26 cellular contexts compared by ENCODE assay signal in genomic region chr17:16339402-16339801, GRCh38.
"Had no signal": no experiment of that assay in that cellular context is flagged by ENCODE, and none has a peak within 500 bp of the region (broad histone marks: within the 10 kb centered on the region; RNA-seq: fewer than 3 reads in every experiment).

No MANE protein-coding gene starts in this region.

- H3K36me3 ChIP-seq: adrenal gland, colonic mucosa had no signal

- ATAC-seq: activated CD4-positive, CD25-positive, alpha-beta regulatory T cell treated with anti-CD3 and anti-CD28 coated beads, Interleukin-2, amount 50 U/mL, for 24 hours; activated CD8-positive, alpha-beta T cell treated with anti-CD3 and anti-CD28 coated beads for 36 hours; activated naive CD8-positive, alpha-beta T cell treated with anti-CD3 and anti-CD28 coated beads, Interleukin-2, amount 50 U/mL, for 24 hours; body of pancreas had no signal

- FAIRE-seq: endometrium, endothelial cell of umbilical vein, frontal cortex had no signal

- H3K4me3 ChIP-seq: adrenal gland, body of pancreas, colonic mucosa, esophagus squamous epithelium had no signal

- H3K9me3 ChIP-seq: adrenal gland, body of pancreas, colonic mucosa, esophagus squamous epithelium had no signal

- H3K27me3 ChIP-seq: adrenal gland, body of pancreas, colonic mucosa, esophagus squamous epithelium had no signal

- DNase-seq: activated B cell treated with CpG ODN at 0.5 μM for 24 hours; activated CD4-positive, alpha-beta T cell treated with anti-CD3 and anti-CD28 coated beads for 48 hours; activated CD4-positive, alpha-beta T cell treated with anti-CD3 and anti-CD28 coated beads, Interleukin-2, amount 50 U/mL, for 1 hour; activated CD4-positive, alpha-beta T cell treated with anti-CD3 and anti-CD28 coated beads, Interleukin-2, amount 50 U/mL, for 48 hours; activated CD8-positive, alpha-beta memory T cell treated with anti-CD3 and anti-CD28 coated beads for 24 hours; activated CD8-positive, alpha-beta T cell treated with anti-CD3 and anti-CD28 coated beads for 36 hours; activated effector memory CD4-positive, alpha-beta T cell treated with anti-CD3 and anti-CD28 coated beads, Interleukin-2, amount 50 U/mL, for 16 hours; activated naive CD4-positive, alpha-beta T cell treated with anti-CD3 and anti-CD28 coated beads for 36 hours; activated naive CD8-positive, alpha-beta T cell treated with anti-CD3 and anti-CD28 coated beads for 36 hours; activated naive CD8-positive, alpha-beta T cell treated with anti-CD3 and anti-CD28 coated beads, Interleukin-2, amount 50 U/mL, for 24 hours; activated T-cell treated with anti-CD3 and anti-CD28 coated beads, Interleukin-2, amount 50 U/mL, for 48 hours; adrenal gland; amygdala; aorta; body of pancreas; caudate nucleus; colonic mucosa; effector CD8-positive, alpha-beta T cell; esophagus squamous epithelium; head of caudate nucleus; T-helper 2 cell had no signal

- H3K27ac ChIP-seq: adrenal gland, body of pancreas, colonic mucosa, epithelial cell of prostate, esophagus squamous epithelium had no signal

- H3K4me1 ChIP-seq: adrenal gland, body of pancreas, colonic mucosa, esophagus squamous epithelium had no signal
